ENCODE assay signal across 21 cellular contexts in genomic region chr11:1751999-1752906, GRCh38. TPM values are rescaled to one million over a fixed set of nuclear protein-coding genes. Genes with fewer than 3 reads are reported as not detected.
DNase-seq lines count a peak whose midpoint lies in the region; ATAC-seq and TF ChIP-seq lines count a peak whose summit lies in the region.
"Had no signal": no experiment of that assay in that cellular context is flagged by ENCODE, and none has a peak within 500 bp of the region (broad histone marks: within the 10 kb centered on the region; RNA-seq: fewer than 3 reads in every experiment).

No MANE protein-coding gene starts in this region.

- DNase-seq in NCI-H82 (lab: John Stamatoyannopoulos, UW) (peak; percentile 11), NCI-H82 treated with DMSO at 0.1 percent for 48 hours (lab: John Stamatoyannopoulos, UW; ENCODE audit: unreplicated experiment) (no peak), natural killer cell (no peak), ureter (ENCODE audit: low spot score) (peak; percentile 50), hepatic stellate cell (ENCODE audit: low spot score) (no peak), NCI-H1694 (lab: John Stamatoyannopoulos, UW) (no peak)
- DNase-seq in activated T-helper 1 cell treated with anti-CD3 and anti-CD28 coated beads, Interleukin-12 subunit alpha, Interleukin-12 subunit beta, Interleukin-2, Interleukin-4 antibody, amounts not matched to agents 30 ng/mL and 10 ng/mL and 1 ng/mL, durations not matched to agents 14 hours and 24 hours and 36 hours (ENCODE audit: low spot score), result no peak
- DNase-seq: 8988T; DMS 273 treated with DMSO at 0.1 percent for 48 hours; GF-D8; hypothalamus; NCI-H1048; NCI-H526 treated with DMSO at 0.1 percent for 48 hours; PC-9; stimulated activated CD4-positive, alpha-beta T cell treated with anti-CD3 and anti-CD28 coated beads, Interleukin-4, amount 100 ng/mL, for 4 hours; stimulated activated CD8-positive, alpha-beta memory T cell treated with anti-CD3 and anti-CD28 coated beads, Interleukin-4, amount 100 ng/mL, for 48 hours; testis had no signal

- H3K9me3 Mint-ChIP-seq in dendritic cell treated with granulocyte-macrophage colony-stimulating factor and Interleukin-4, amounts not matched to agents 40 ng/mL and 50 ng/mL, for 4 days, result no peaks in the 10 kb centered on the region
- no peaks in the 10 kb centered on the region for H3K9me3 Mint-ChIP-seq in natural killer cell
- no peaks in the 10 kb centered on the region for H3K9me3 Mint-ChIP-seq in activated T-helper 1 cell treated with anti-CD3 and anti-CD28 coated beads, Interleukin-12 subunit alpha, Interleukin-12 subunit beta, Interleukin-2, Interleukin-4 antibody, amounts not matched to agents 30 ng/mL and 10 ng/mL and 1 ng/mL, durations not matched to agents 14 hours and 24 hours and 36 hours
- H3K9me3 Mint-ChIP-seq: IgD-negative memory B cell had no signal

- ATAC-seq in natural killer cell, result peak in 2 of 3 donors; percentile 20 to 28

- intact Hi-C loops in dendritic cell treated with granulocyte-macrophage colony-stimulating factor and Interleukin-4, amounts not matched to agents 40 ng/mL and 50 ng/mL, for 4 days (cut with micrococcal nuclease), result loop anchor here (5.0 kb wide), 1 partner anchor 40 kb away; no protein-coding TSS in a partner anchor
- intact Hi-C loops in natural killer cell (cut with micrococcal nuclease), result no loop called here
- intact Hi-C loops in activated T-helper 1 cell treated with anti-CD3 and anti-CD28 coated beads, Interleukin-12 subunit alpha, Interleukin-12 subunit beta, Interleukin-2, Interleukin-4 antibody, amounts not matched to agents 30 ng/mL and 10 ng/mL and 1 ng/mL, durations not matched to agents 14 hours and 24 hours and 36 hours (cut with micrococcal nuclease), result no loop called here

- H3K27ac Mint-ChIP-seq in dendritic cell treated with granulocyte-macrophage colony-stimulating factor and Interleukin-4, amounts not matched to agents 40 ng/mL and 50 ng/mL, for 4 days, result peak overlapping the region; percentile 39
- peak overlapping the region in 1 of 2 donors; percentile 52 for H3K27ac Mint-ChIP-seq in natural killer cell
- no peak overlapping the region for H3K27ac Mint-ChIP-seq in activated T-helper 1 cell treated with anti-CD3 and anti-CD28 coated beads, Interleukin-12 subunit alpha, Interleukin-12 subunit beta, Interleukin-2, Interleukin-4 antibody, amounts not matched to agents 30 ng/mL and 10 ng/mL and 1 ng/mL, durations not matched to agents 14 hours and 24 hours and 36 hours

- no peak overlapping the region for H3K4me3 Mint-ChIP-seq in dendritic cell treated with granulocyte-macrophage colony-stimulating factor and Interleukin-4, amounts not matched to agents 40 ng/mL and 50 ng/mL, for 4 days
- H3K4me3 Mint-ChIP-seq in natural killer cell, result peak overlapping the region; percentile 13
- no peak overlapping the region for H3K4me3 Mint-ChIP-seq in activated T-helper 1 cell treated with anti-CD3 and anti-CD28 coated beads, Interleukin-12 subunit alpha, Interleukin-12 subunit beta, Interleukin-2, Interleukin-4 antibody, amounts not matched to agents 30 ng/mL and 10 ng/mL and 1 ng/mL, durations not matched to agents 14 hours and 24 hours and 36 hours
- H3K4me3 Mint-ChIP-seq: IgD-negative memory B cell had no signal

- TF ChIP-seq CTCF in natural killer cell (IDR thresholded peaks at IDR 0.05), result no peak

- peaks cover 82% of the 10 kb centered on the region for H3K4me1 Mint-ChIP-seq in dendritic cell treated with granulocyte-macrophage colony-stimulating factor and Interleukin-4, amounts not matched to agents 40 ng/mL and 50 ng/mL, for 4 days (ENCODE audit: low read depth)
- peaks cover 43 to 86% of the 10 kb centered on the region in 2 donors for H3K4me1 Mint-ChIP-seq in natural killer cell
- H3K4me1 Mint-ChIP-seq in activated T-helper 1 cell treated with anti-CD3 and anti-CD28 coated beads, Interleukin-12 subunit alpha, Interleukin-12 subunit beta, Interleukin-2, Interleukin-4 antibody, amounts not matched to agents 30 ng/mL and 10 ng/mL and 1 ng/mL, durations not matched to agents 14 hours and 24 hours and 36 hours (ENCODE audit: low read depth), result peaks cover 26% of the 10 kb centered on the region

- peaks cover 44% of the 10 kb centered on the region for H3K27me3 Mint-ChIP-seq in dendritic cell treated with granulocyte-macrophage colony-stimulating factor and Interleukin-4, amounts not matched to agents 40 ng/mL and 50 ng/mL, for 4 days
- H3K27me3 Mint-ChIP-seq in natural killer cell (ENCODE audit: low read depth in 2 of 2), result peaks cover 0 to 13% of the 10 kb centered on the region in 2 donors
- H3K27me3 Mint-ChIP-seq in activated T-helper 1 cell treated with anti-CD3 and anti-CD28 coated beads, Interleukin-12 subunit alpha, Interleukin-12 subunit beta, Interleukin-2, Interleukin-4 antibody, amounts not matched to agents 30 ng/mL and 10 ng/mL and 1 ng/mL, durations not matched to agents 14 hours and 24 hours and 36 hours (ENCODE audit: insufficient read depth), result peaks cover 12% of the 10 kb centered on the region

- peaks cover 67% of the 10 kb centered on the region for H3K36me3 Mint-ChIP-seq in dendritic cell treated with granulocyte-macrophage colony-stimulating factor and Interleukin-4, amounts not matched to agents 40 ng/mL and 50 ng/mL, for 4 days (ENCODE audit: low read depth)
- H3K36me3 Mint-ChIP-seq in natural killer cell, result no peaks in the 10 kb centered on the region
- H3K36me3 Mint-ChIP-seq in activated T-helper 1 cell treated with anti-CD3 and anti-CD28 coated beads, Interleukin-12 subunit alpha, Interleukin-12 subunit beta, Interleukin-2, Interleukin-4 antibody, amounts not matched to agents 30 ng/mL and 10 ng/mL and 1 ng/mL, durations not matched to agents 14 hours and 24 hours and 36 hours (ENCODE audit: low read depth), result peaks cover 18% of the 10 kb centered on the region

RNA-seq across cellular contexts. Expression of gene IFITM10, which starts 1.9 kb away (rescaled TPM):
- 1 to 10 TPM; 5.5 to 8.1 (median 6.5) TPM for total RNA-seq in natural killer cell
- total RNA-seq in ureter, result 49.2 TPM
- total RNA-seq in activated T-helper 1 cell treated with anti-CD3 and anti-CD28 coated beads, Interleukin-12 subunit alpha, Interleukin-12 subunit beta, Interleukin-2, Interleukin-4 antibody, amounts not matched to agents 30 ng/mL and 10 ng/mL and 1 ng/mL, durations not matched to agents 14 hours and 24 hours and 36 hours, result 0.32 and 0.52 TPM in 2 replicates

RNA-seq across cellular contexts. Expression of gene CTSD, which starts 11.5 kb away (rescaled TPM):
- total RNA-seq in natural killer cell (100 to 1,000 TPM; 388 to 446 (median 415) TPM), ureter (1,385 TPM)
- total RNA-seq in activated T-helper 1 cell treated with anti-CD3 and anti-CD28 coated beads, Interleukin-12 subunit alpha, Interleukin-12 subunit beta, Interleukin-2, Interleukin-4 antibody, amounts not matched to agents 30 ng/mL and 10 ng/mL and 1 ng/mL, durations not matched to agents 14 hours and 24 hours and 36 hours, result 84.2 and 92.1 TPM in 2 replicates

RNA-seq across cellular contexts. Expression of gene KRTAP5-6, which starts 55.3 kb away (rescaled TPM):
- total RNA-seq in natural killer cell (not detected), ureter (not detected)
- not detected in 2 replicates for total RNA-seq in activated T-helper 1 cell treated with anti-CD3 and anti-CD28 coated beads, Interleukin-12 subunit alpha, Interleukin-12 subunit beta, Interleukin-2, Interleukin-4 antibody, amounts not matched to agents 30 ng/mL and 10 ng/mL and 1 ng/mL, durations not matched to agents 14 hours and 24 hours and 36 hours
- total RNA-seq: kidney epithelial cell, omental fat pad, PC-9, testis had no signal

Comparison
In these comparisons a context has a peak if more than half of its experiments do, and no peak if none do; other contexts are left out.
1. DNase-seq: peak in NCI-H82 (single experiment) and ureter (single experiment); none in NCI-H82 treated with DMSO at 0.1 percent for 48 hours (single experiment), natural killer cell (single experiment), hepatic stellate cell (single experiment), activated T-helper 1 cell treated with anti-CD3 and anti-CD28 coated beads, Interleukin-12 subunit alpha, Interleukin-12 subunit beta, Interleukin-2, Interleukin-4 antibody, amounts not matched to agents 30 ng/mL and 10 ng/mL and 1 ng/mL, durations not matched to agents 14 hours and 24 hours and 36 hours (single experiment) and NCI-H1694 (single experiment).